In the genomic region with DNA sequence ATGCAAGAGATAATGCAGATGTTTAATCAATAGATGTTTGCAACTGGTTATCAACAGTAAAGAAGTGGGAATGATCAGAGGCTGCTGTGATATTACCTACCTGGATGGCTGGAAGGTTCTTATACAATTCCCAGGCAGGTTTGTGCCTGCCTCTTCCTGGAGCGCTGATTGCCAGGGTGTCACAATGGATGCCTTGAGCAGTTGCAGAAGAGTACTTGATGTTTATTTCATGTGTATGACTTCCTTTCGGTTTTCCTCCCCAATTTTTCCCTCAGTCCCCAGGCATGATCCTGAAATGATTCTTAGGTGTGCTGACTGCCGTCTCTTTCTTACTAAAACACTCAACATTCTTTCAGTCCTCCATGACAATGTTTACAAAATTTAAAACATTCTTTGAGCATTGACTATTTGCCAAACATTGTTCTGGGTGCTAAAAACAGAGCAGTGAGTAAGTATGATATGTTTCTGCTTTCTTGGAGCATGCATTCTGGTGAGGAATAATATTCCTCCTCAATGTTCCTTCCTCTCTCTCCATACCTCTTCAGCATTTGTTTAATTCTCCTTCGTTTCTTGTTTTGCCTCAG, we compare ENCODE assay signal across 26 cellular contexts.
DNase-seq lines count a peak whose midpoint lies in the region; ATAC-seq, FAIRE-seq and TF ChIP-seq lines count a peak whose summit lies in the region.
"Had no signal": no experiment of that assay in that cellular context is flagged by ENCODE, and none has a peak within 500 bp of the region (broad histone marks: within the 10 kb centered on the region; RNA-seq: fewer than 3 reads in every experiment).

No MANE protein-coding gene starts in this region.

- POLR2A ChIA-PET in RWPE1 (lab: Yijun Ruan, JAX; ENCODE audit: low non-redundant PET) = no interaction called here
- POLR2A ChIA-PET in endothelial cell of umbilical vein (lab: Charles Lee) = no interaction called here

- no peaks in the 10 kb centered on the region for H3K36me3 ChIP-seq in endothelial cell of umbilical vein (ENCODE audit: control insufficient read depth in 2 of 2, extremely low read depth in 1 of 2, insufficient read depth in 2 of 2, low read length in 2 of 2)
- H3K36me3 ChIP-seq: BLaER1 treated with 17β-estradiol and CSF1 and Interleukin-3, amounts not matched to agents 10 nM and 100 nM; brain microvascular endothelial cell had no signal

- intact Hi-C loops in endothelial cell of umbilical vein (cut with micrococcal nuclease) = no loop called here

- ATAC-seq in GM18511 (IDR thresholded peaks at IDR 0.05; ENCODE audit: unreplicated experiment) = no peak
- no peak for ATAC-seq in GM18873 (IDR thresholded peaks at IDR 0.05; ENCODE audit: low FRiP score, unreplicated experiment)
- no peak for ATAC-seq in GM21619 (IDR thresholded peaks at IDR 0.05; ENCODE audit: unreplicated experiment)
- ATAC-seq: A549; left cardiac atrium; natural killer cell treated with Interleukin-12 subunit alpha and Interleukin-12 subunit beta and Interleukin-15 and Interleukin-18, amount 100 ng/mL, for 72 hours had no signal

- H3K27ac ChIP-seq in RWPE1 (no peak overlapping the region), endothelial cell of umbilical vein (ENCODE audit: insufficient read depth, low read depth, low read length) (no peak overlapping the region)
- H3K27ac ChIP-seq: A549; BLaER1 treated with 17β-estradiol and CSF1 and Interleukin-3, amounts not matched to agents 10 nM and 100 nM; brain microvascular endothelial cell; parathyroid adenoma had no signal

- dilution Hi-C loops in endothelial cell of umbilical vein (cut with MboI; ENCODE audit: extremely low pct_ligation_motif_present, low sequenced_read_pairs) = no loop called here

- H3K27me3 ChIP-seq in endothelial cell of umbilical vein (ENCODE audit: control insufficient read depth in 2 of 2, insufficient read depth in 2 of 2, low read length in 2 of 2) = peaks cover 1 to 2% of the 10 kb centered on the region in 2 experiments
- H3K27me3 ChIP-seq: BLaER1 treated with 17β-estradiol and CSF1 and Interleukin-3, amounts not matched to agents 10 nM and 100 nM; brain microvascular endothelial cell had no signal

- FAIRE-seq in endothelial cell of umbilical vein (lab: Jason Lieb, UNC) = no peak
- FAIRE-seq: A549, endometrium, H1, urothelium cell line had no signal

- H3K79me2 ChIP-seq in endothelial cell of umbilical vein (ENCODE audit: control insufficient read depth, insufficient read depth, low read length) = no peaks in the 10 kb centered on the region
- H3K79me2 ChIP-seq: parathyroid adenoma had no signal

- no peaks in the 10 kb centered on the region for H3K9me1 ChIP-seq in endothelial cell of umbilical vein (replicated peaks; ENCODE audit: control insufficient read depth, extremely low read depth, insufficient read depth, low read length)

- no peak overlapping the region for H3K4me2 ChIP-seq in endothelial cell of umbilical vein (ENCODE audit: insufficient read depth, low read length)
- H3K4me2 ChIP-seq: A549; BLaER1 treated with 17β-estradiol and CSF1 and Interleukin-3, amounts not matched to agents 10 nM and 100 nM had no signal

- BruUV-seq in endothelial cell of umbilical vein (replicated peaks; lab: Mats Ljungman, UMichigan) = no TSS peak

- H2AFZ ChIP-seq in endothelial cell of umbilical vein (ENCODE audit: low read depth, low read length) = no peak overlapping the region
- H2AFZ ChIP-seq: parathyroid adenoma had no signal

- no peak overlapping the region for H3K9ac ChIP-seq in endothelial cell of umbilical vein (replicated peaks; ENCODE audit: extremely low read depth, insufficient read depth, low read length)
- H3K9ac ChIP-seq: BLaER1 treated with 17β-estradiol and CSF1 and Interleukin-3, amounts not matched to agents 10 nM and 100 nM; parathyroid adenoma had no signal

- CTCF ChIA-PET in RWPE1 (lab: Yijun Ruan, JAX) = no interaction called here
- CTCF ChIA-PET in endothelial cell of umbilical vein (lab: Charles Lee) = no interaction called here

- no peaks in the 10 kb centered on the region for H4K20me1 ChIP-seq in endothelial cell of umbilical vein (replicated peaks; ENCODE audit: control insufficient read depth, extremely low read depth, insufficient read depth, low read length)
- H4K20me1 ChIP-seq: BLaER1 treated with 17β-estradiol and CSF1 and Interleukin-3, amounts not matched to agents 10 nM and 100 nM had no signal

- H3K4me3 ChIP-seq in AG10803 (ENCODE audit: low read length) (no peak overlapping the region), endothelial cell of umbilical vein (replicated peaks in 1 of 3; ENCODE audit: insufficient read depth in 1 of 3, low read depth in 1 of 3, low read length in 3 of 3) (no peak overlapping the region)
- H3K4me3 ChIP-seq: A549; BLaER1 treated with 17β-estradiol and CSF1 and Interleukin-3, amounts not matched to agents 10 nM and 100 nM had no signal

- peak; percentile 47 for DNase-seq in AG10803 (ENCODE audit: low read depth)
- DNase-seq in RWPE1 (ENCODE audit: low spot score) = peak; percentile 14
- peak; percentile 44 for DNase-seq in endothelial cell of umbilical vein (ENCODE audit: low read depth, low spot score)
- DNase-seq in iris pigment epithelial cell (ENCODE audit: low read depth) = peak; percentile 64
- no peak for DNase-seq in stimulated activated CD4-positive, alpha-beta T cell treated with anti-CD3 and anti-CD28 coated beads, Interleukin-1b, Interleukin-23, amount 100 ng/mL, for 48 hours
- DNase-seq: activated CD4-positive, alpha-beta memory T cell treated with anti-CD3 and anti-CD28 coated beads for 36 hours; activated CD4-positive, CD25-positive, alpha-beta regulatory T cell; brain microvascular endothelial cell; cortex of kidney; left cardiac atrium; midbrain; MM.1S; NCI-H1694; RPMI8226; substantia nigra; T1000 had no signal

- TF ChIP-seq POLR2A in endothelial cell of umbilical vein (IDR thresholded peaks at IDR 0.05; ENCODE audit: low read depth, low read length) = no peak

- no peaks in the 10 kb centered on the region for H3K9me3 ChIP-seq in endothelial cell of umbilical vein (replicated peaks; ENCODE audit: control insufficient read depth, insufficient read depth, low read length)
- H3K9me3 ChIP-seq: A549 had no signal

- no peaks in the 10 kb centered on the region for H3K4me1 ChIP-seq in endothelial cell of umbilical vein (ENCODE audit: control insufficient read depth, extremely low read depth, insufficient read depth, low read length)
- H3K4me1 ChIP-seq: A549, parathyroid adenoma had no signal

- TF ChIP-seq CTCF in AG10803 (conservative IDR thresholded peaks at IDR 0.05; ENCODE audit: low read length) (no peak), RWPE1 (conservative IDR thresholded peaks at IDR 0.05; ENCODE audit: low read depth) (no peak), endothelial cell of umbilical vein (IDR thresholded peaks at IDR 0.05; ENCODE audit: extremely low read depth in 1 of 2, insufficient read depth in 1 of 2, low read depth in 1 of 2, low read length in 2 of 2) (no peak)

TF ChIP-seq in endothelial cell of umbilical vein, 7 proteins besides CTCF, POLR2A, EP300 and RAD21:
- TF ChIP-seq, protein P1, sequence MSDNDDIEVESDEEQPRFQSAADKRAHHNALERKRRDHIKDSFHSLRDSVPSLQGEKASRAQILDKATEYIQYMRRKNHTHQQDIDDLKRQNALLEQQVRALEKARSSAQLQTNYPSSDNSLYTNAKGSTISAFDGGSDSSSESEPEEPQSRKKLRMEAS (IDR thresholded peaks at IDR 0.05; ENCODE audit: insufficient read depth, insufficient read length) = no peak
- TF ChIP-seq POLR2AphosphoS5 (IDR thresholded peaks at IDR 0.05; ENCODE audit: insufficient read depth, low read depth, low read length) (no peak), MYC (IDR thresholded peaks at IDR 0.05; ENCODE audit: low read depth, low read length) (no peak), GATA2 (IDR thresholded peaks at IDR 0.05; ENCODE audit: insufficient read depth, insufficient read length, low read depth, low read length) (no peak), EZH2 (IDR thresholded peaks at IDR 0.05; ENCODE audit: borderline replicate concordance, low read depth, low read length, severe bottlenecking) (no peak), JUN (IDR thresholded peaks at IDR 0.05; ENCODE audit: borderline replicate concordance, insufficient read depth, insufficient read length, low read depth) (no peak), FOS (IDR thresholded peaks at IDR 0.05; ENCODE audit: borderline replicate concordance, insufficient read depth, low read length) (no peak)
